In genomic region chr7:105527737-105528136, GRCh38 we compare ENCODE assay signal across 17 cellular contexts. TPM values are rescaled to one million over a fixed set of nuclear protein-coding genes. Genes with fewer than 3 reads are reported as not detected.
"Had no signal": no experiment of that assay in that cellular context is flagged by ENCODE, and none has a peak within 500 bp of the region (broad histone marks: within the 10 kb centered on the region; RNA-seq: fewer than 3 reads in every experiment).

No MANE protein-coding gene starts in this region.

RNA-seq across cellular contexts. Expression of gene EFCAB10, which starts 53.6 kb away (rescaled TPM):
- total RNA-seq: hepatocyte, left cardiac atrium, left colon, left lobe of liver, left ventricle myocardium inferior, left ventricle myocardium superior, liver, lower leg skin, lung microvascular endothelial cell, mesothelial cell of epicardium, mucosa of descending colon, mucosa of gallbladder, myocyte had no signal
- polyA plus RNA-seq: immature natural killer cell; keratinocyte; mammary epithelial cell; naive thymus-derived CD4-positive, alpha-beta T cell had no signal
